Comparison of ENCODE assay signal across 8 cellular contexts in genomic region chr11:134045799-134046635, GRCh38. TPM values are rescaled to one million over a fixed set of nuclear protein-coding genes. Genes with fewer than 3 reads are reported as not detected.
A peak's percentile ranks its signal among the peaks of the same experiment; 100 is the strongest.
DNase-seq lines count a peak whose midpoint lies in the region; ATAC-seq, FAIRE-seq and TF ChIP-seq lines count a peak whose summit lies in the region.

No MANE protein-coding gene starts in this region.

- intact Hi-C loops in GM12878 (cut with micrococcal nuclease; ENCODE audit: unreplicated experiment) = loop anchor here (5.0 kb wide), 1 partner anchor 119 kb away; no protein-coding TSS in a partner anchor

- peaks cover 9% of the 10 kb centered on the region; the same call in 1 of the 2 replicates for H3F3A ChIP-seq in GM23248 (ENCODE audit: insufficient read depth)

- no peak for TF ChIP-seq POLR2A in GM12878 (IDR thresholded peaks at IDR 0.05; ENCODE audit: low read depth, low read length)

- H3K27ac ChIP-seq in GM12878 (ENCODE audit: control insufficient read depth, insufficient read depth) (no peak overlapping the region), GM23248 (no peak overlapping the region)

- peak; percentile 85 for DNase-seq in DMS 273 (lab: John Stamatoyannopoulos, UW; ENCODE audit: unreplicated experiment)
- peak; percentile 30 for DNase-seq in NCI-H1694 treated with DMSO at 0.1 percent for 48 hours (lab: John Stamatoyannopoulos, UW)
- no peak for DNase-seq in GM12878 (ENCODE audit: low read depth, low spot score)
- DNase-seq in naive thymus-derived CD8-positive, alpha-beta T cell = peak in 7 of 10 donors; percentile 36 to 73 (median 47)
- DNase-seq in AG08396 (ENCODE audit: low spot score) = no peak
- no peak for DNase-seq in GM23248

- H3K36me3 Mint-ChIP-seq in naive thymus-derived CD8-positive, alpha-beta T cell = no peaks in the 10 kb centered on the region

- RAD21 ChIA-PET in GM12878 (lab: Charles Lee; ENCODE audit: unreplicated experiment) = interaction anchor here (2.4 kb wide), 1 partner anchor 118 kb away, joined by 7 read pairs; no protein-coding TSS in a partner anchor

- H3K4me3 ChIP-seq in GM12878 = no peak overlapping the region
- no peak overlapping the region for H3K4me3 ChIP-seq in GM23248

- TF ChIP-seq RAD21 in GM12878 (IDR thresholded peaks at IDR 0.05; ENCODE audit: insufficient read depth, low read depth, low read length) = peak; percentile 20; the same call in 1 of the 2 replicates

- H3K27ac Mint-ChIP-seq in naive thymus-derived CD8-positive, alpha-beta T cell = peak overlapping the region in 4 of 10 donors; percentile 49 to 83 (median 65)

- peak; percentile 39; the same call in 1 of the 3 replicates for ATAC-seq in GM12878
- ATAC-seq in naive thymus-derived CD8-positive, alpha-beta T cell = peak; percentile 78 to 82
- no peak for ATAC-seq in HG02588 (IDR thresholded peaks at IDR 0.05; ENCODE audit: unreplicated experiment)
- ATAC-seq in HG02938 (IDR thresholded peaks at IDR 0.05; ENCODE audit: unreplicated experiment) = no peak

- POLR2A ChIA-PET in GM12878 (lab: Charles Lee) = no interaction called here
- POLR2A ChIA-PET in naive thymus-derived CD8-positive, alpha-beta T cell (lab: Charles Lee) = interaction anchor here (0.5 to 2.8 kb wide), 5 partner anchors 8 to 118 kb away, joined by 3 to 10 read pairs (median 3); no protein-coding TSS in a partner anchor

- SMC1A ChIA-PET in GM12878 (lab: Charles Lee; ENCODE audit: uncharacterized antibody, unreplicated experiment) = interaction anchor here (2.4 kb wide), 1 partner anchor 118 kb away, joined by 5 read pairs; no protein-coding TSS in a partner anchor

- WGBS in GM12878 (ENCODE audit: insufficient coverage, insufficient replicate concordance, low lambda C conversion rate, missing lambda C conversion rate) = 48% methylated on average over 24 of the region's 25 CpGs
- 92 to 94% methylated on average over 22 to 25 of the region's 25 CpGs for WGBS in GM23248 (ENCODE audit: low coverage in 1 of 2, low lambda C conversion rate in 2 of 2, missing lambda C conversion rate in 2 of 2), 2 experiments

- TF ChIP-seq EP300 in GM12878 (IDR thresholded peaks at IDR 0.05; ENCODE audit: borderline replicate concordance in 1 of 2, control insufficient read depth in 1 of 2, low read depth in 2 of 2, low read length in 2 of 2) = no peak

- FAIRE-seq in GM12878 (lab: Jason Lieb, UNC) = no peak

- H3K9me3 ChIP-seq in GM12878 (replicated peaks; ENCODE audit: control insufficient read depth, insufficient read depth, low read length) (no peaks in the 10 kb centered on the region), GM23248 (ENCODE audit: low read depth) (no peaks in the 10 kb centered on the region)

- H3K4me3 Mint-ChIP-seq in naive thymus-derived CD8-positive, alpha-beta T cell = no peak overlapping the region

- H3K9me2 ChIP-seq in GM23248 (ENCODE audit: insufficient read depth) = no peaks in the 10 kb centered on the region

- peak; percentile 8 to 34 (median 29); a peak in 4 of 6 replicates for TF ChIP-seq CTCF in GM12878 (IDR thresholded peaks at IDR 0.05 in 2 of 3, conservative IDR thresholded peaks at IDR 0.05 in 1 of 3; ENCODE audit: control insufficient read depth in 2 of 3, extremely low read depth in 1 of 3, insufficient read depth in 1 of 3, low read depth in 3 of 3, low read length in 3 of 3)

- H3K79me2 ChIP-seq in GM12878 (ENCODE audit: control insufficient read depth, insufficient read depth, low read length) = no peaks in the 10 kb centered on the region
- H3K79me2 ChIP-seq in GM23248 (ENCODE audit: insufficient read depth) = no peaks in the 10 kb centered on the region

- no peaks in the 10 kb centered on the region; a peak in 1 of 4 replicates for H3K27me3 ChIP-seq in GM12878 (replicated peaks in 1 of 2; ENCODE audit: control insufficient read depth in 2 of 2, insufficient read depth in 2 of 2, low read length in 1 of 2)
- no peaks in the 10 kb centered on the region for H3K27me3 ChIP-seq in GM23248 (replicated peaks; ENCODE audit: insufficient read depth)

- H2AFZ ChIP-seq in GM12878 (ENCODE audit: control insufficient read depth, low read depth, low read length) (no peak overlapping the region), GM23248 (no peak overlapping the region)

- H3K9me3 Mint-ChIP-seq in naive thymus-derived CD8-positive, alpha-beta T cell = no peaks in the 10 kb centered on the region

- H3K4me2 ChIP-seq in GM12878 (ENCODE audit: control insufficient read depth, insufficient read depth) (no peak overlapping the region), GM23248 (ENCODE audit: unreplicated experiment) (no peak overlapping the region)

- no peak overlapping the region for H3K9ac ChIP-seq in GM12878 (ENCODE audit: control insufficient read depth, insufficient read depth, low read length)
- no peak overlapping the region for H3K9ac ChIP-seq in GM23248

- CTCF ChIA-PET in GM12878 (lab: Yijun Ruan, JAX) = interaction anchor here (0.6 kb wide), 1 partner anchor 90 kb away, joined by 3 read pairs; no protein-coding TSS in a partner anchor

- H3K36me3 ChIP-seq in GM12878 (ENCODE audit: control insufficient read depth in 2 of 2, insufficient read depth in 2 of 2, low read length in 1 of 2) (no peaks in the 10 kb centered on the region), GM23248 (ENCODE audit: low read depth) (no peaks in the 10 kb centered on the region)

- BruUV-seq in GM12878 (replicated peaks; lab: Mats Ljungman, UMichigan) = no TSS peak

- H3K4me1 ChIP-seq in GM12878 (ENCODE audit: control insufficient read depth, insufficient read depth, low read length) (no peaks in the 10 kb centered on the region), GM23248 (ENCODE audit: insufficient read depth) (peaks cover 7% of the 10 kb centered on the region)

- in situ Hi-C loops in GM12878 (cut with MboI) = no loop called here
- in situ Hi-C loops in GM23248 (cut with MboI) = loop anchor here (10.0 kb wide), 1 partner anchor 121 kb away; no protein-coding TSS in a partner anchor

- H4K20me1 ChIP-seq in GM12878 (ENCODE audit: control insufficient read depth, insufficient read depth) (no peaks in the 10 kb centered on the region), GM23248 (ENCODE audit: insufficient read depth) (no peaks in the 10 kb centered on the region)

- peaks cover 4 to 20% (median 15%) of the 10 kb centered on the region in 4 donors for H3K4me1 Mint-ChIP-seq in naive thymus-derived CD8-positive, alpha-beta T cell

- H3K27me3 Mint-ChIP-seq in naive thymus-derived CD8-positive, alpha-beta T cell = peaks cover 3 to 10% (median 7%) of the 10 kb centered on the region in 5 donors

TF ChIP-seq in GM12878, 131 proteins besides CTCF, POLR2A, EP300 and RAD21:
- TF ChIP-seq SMC3 (IDR thresholded peaks at IDR 0.05; ENCODE audit: borderline replicate concordance, low read length) (peak; percentile 27; the same call in 1 of the 2 replicates), RFX5 (IDR thresholded peaks at IDR 0.05; ENCODE audit: low read depth, low read length) (no peak)

RNA-seq across cellular contexts. Expression of gene JAM3, which starts 22.9 kb away (rescaled TPM):
- total RNA-seq in GM12878 (2013; cell fraction: nucleolus; rRNA removed) = 0.10 and 2.6 TPM in 2 replicates
- total RNA-seq in GM12878 (2014; rRNA removed) (0.11 and 0.28 TPM in 2 replicates), GM12878 (2014; rRNA removed; fragmentation: Illumina TruSeq; extraction: Trizol) (0.04 TPM in 1 of 2 replicates, not detected in the other), GM12878 (2021) (0.21 TPM in 1 of 2 replicates, not detected in the other)
- 0.67 TPM for polyA plus RNA-seq in GM12878 (2011; ENCODE audit: low read depth)
- polyA plus RNA-seq in GM12878 (2011; rRNA removed) (0.23 and 0.27 TPM in 2 replicates), GM12878 (2014; fragmentation: Illumina TruSeq; extraction: Trizol) (0.16 and 2.0 TPM in 2 replicates), GM12878 (2014; fragmentation: Nextera tagmentation; extraction: Ambion mirVana) (under 1 TPM; 0.53 to 0.82 TPM), GM12878 (2014; rRNA removed) (0.16 and 0.32 TPM in 2 replicates), GM12878 (2016; fragmentation: Nextera tagmentation; extraction: Ambion mirVana) (1 to 10 TPM in 1 of 2 experiments, under 1 TPM in 1; 0.68 to 1.1 TPM), GM23248 (2016; fragmentation: Nextera tagmentation; extraction: Ambion mirVana) (46.2 and 48.2 TPM in 2 replicates)
- polyA plus RNA-seq in GM12878 (2011; cell fraction: cytosol; rRNA removed) = 0.18 TPM in 2 replicates
- polyA plus RNA-seq in GM12878 (2011; cell fraction: nucleus; rRNA removed) = 0.42 and 0.63 TPM in 2 replicates
- polyA plus RNA-seq in GM12878 (2012) = 0.70 and 0.79 TPM in 2 replicates
- polyA minus RNA-seq in GM12878 (2011; rRNA and poly(A)+ RNA removed) = 0.10 TPM in 1 of 2 replicates, not detected in the other
- polyA minus RNA-seq in GM12878 (2011; cell fraction: cytosol; rRNA and poly(A)+ RNA removed) = not detected in 2 replicates
- 0.12 and 0.19 TPM in 2 replicates for polyA minus RNA-seq in GM12878 (2011; cell fraction: nucleus; rRNA and poly(A)+ RNA removed)
- 1 to 10 TPM; 8.5 to 9.1 TPM for total RNA-seq in naive thymus-derived CD8-positive, alpha-beta T cell
- polyA plus RNA-seq in naive thymus-derived CD8-positive, alpha-beta T cell = 1 to 10 TPM; 4.2 to 6.5 (median 4.8) TPM
- total RNA-seq in GM23248 (2014; rRNA removed; shearing (Covaris generic)) = 63.7 and 65.1 TPM in 2 replicates

Comparison
In these comparisons a context has a peak if more than half of its experiments do, and no peak if none do; other contexts are left out.
1. DNase-seq: peak in DMS 273 (single experiment), NCI-H1694 treated with DMSO at 0.1 percent for 48 hours (single experiment) and naive thymus-derived CD8-positive, alpha-beta T cell (7 of 10); none in GM12878 (single experiment), AG08396 (single experiment) and GM23248 (single experiment).
2. ATAC-seq: peak in GM12878 (single experiment) and naive thymus-derived CD8-positive, alpha-beta T cell (2 of 2); none in HG02588 (single experiment) and HG02938 (single experiment).